ENCODE assay signal across 7 cellular contexts in genomic region chr7:22499888-22500689, GRCh38. TPM values are rescaled to one million over a fixed set of nuclear protein-coding genes. Genes with fewer than 3 reads are reported as not detected.
DNase-seq lines count a peak whose midpoint lies in the region; ATAC-seq and TF ChIP-seq lines count a peak whose summit lies in the region.
"Not testable (repeated sequence)": the region's sequence is repeated elsewhere in the genome, so short reads cannot be mapped to it uniquely, and the experiment has no call there.

STEAP1B (minus strand) TSS chr7:22500188; CDS start chr7:22494855, 5,333 bp downstream.

- not testable (repeated sequence) for H3K9me3 ChIP-seq in iPS-15b (ENCODE audit: control insufficient read depth, insufficient read depth, low read length); sigmoid colon

- TF ChIP-seq POLR2A in GM18505 (IDR thresholded peaks at IDR 0.05; ENCODE audit: borderline replicate concordance, extremely low read depth, insufficient read depth, insufficient read length); sigmoid colon (IDR thresholded peaks at IDR 0.05): not testable (repeated sequence)

- not testable (repeated sequence) for H3K4me1 ChIP-seq in iPS-15b (ENCODE audit: control insufficient read depth, insufficient read depth, low read length); sigmoid colon

- TF ChIP-seq CTCF in sigmoid colon (IDR thresholded peaks at IDR 0.05): peak in 3 of 4 experiments; percentile 21 to 75 (median 55)

- H3K27me3 ChIP-seq in iPS-15b (ENCODE audit: control insufficient read depth, insufficient read depth, low read length): not testable (repeated sequence)
- peaks cover 0 to 29% (median 0%) of the 10 kb centered on the region in 3 donors for H3K27me3 ChIP-seq in sigmoid colon

- peak; percentile 96 for ATAC-seq in GM18505 (IDR thresholded peaks at IDR 0.05; ENCODE audit: unreplicated experiment)
- ATAC-seq in HG02884 (IDR thresholded peaks at IDR 0.05; ENCODE audit: unreplicated experiment): peak; percentile 94

- H3K36me3 ChIP-seq in iPS-15b (ENCODE audit: control insufficient read depth, insufficient read depth, low read length); sigmoid colon: not testable (repeated sequence)

- H3K9ac ChIP-seq in iPS-15b (ENCODE audit: low read depth, low read length): not testable (repeated sequence)

- H3K27ac ChIP-seq in sigmoid colon: not testable (repeated sequence)

- TF ChIP-seq EP300 in sigmoid colon (IDR thresholded peaks at IDR 0.05): not testable (repeated sequence)

- peak within 1 kb of the TSS; percentile 46 for H3K4me3 ChIP-seq in iPS-15b (ENCODE audit: low read depth, low read length)
- peak within 1 kb of the TSS; percentile 2 to 33 (median 12) for H3K4me3 ChIP-seq in sigmoid colon

- DNase-seq in NCI-H146 (lab: John Stamatoyannopoulos, UW): peak; percentile 86
- DNase-seq in activated CD4-positive, CD25-positive, alpha-beta regulatory T cell (lab: John Stamatoyannopoulos, UW): peak; percentile 45 to 68 (median 60)
- DNase-seq in T47D (ENCODE audit: low read depth in 1 of 2, low spot score in 1 of 2): peak; percentile 64 to 91
- DNase-seq in sigmoid colon: peak; percentile 91

- in situ Hi-C loops in T47D (cut with HindIII; ENCODE audit: low pct_unique_long_range_greater_than_20kb, low sequenced_read_pairs): not testable (repeated sequence)

- WGBS in sigmoid colon, 2 donors: 9 to 10% methylated on average over 55 of the region's 55 CpGs

- intact Hi-C loops in sigmoid colon (cut with DNase I): not testable (repeated sequence)

RNA-seq across cellular contexts. Expression of gene STEAP1B, which starts in this region (rescaled TPM):
- total RNA-seq in sigmoid colon: 1 to 10 TPM in 2 of 4 donors, under 1 TPM in 1, not detected in 1; 0.33 to 2.1 (median 1.4) TPM
- 1 to 10 TPM in 2 of 3 donors, under 1 TPM in 1; 0.69 to 1.6 (median 1.2) TPM for polyA plus RNA-seq in sigmoid colon
